In genomic region chr13:100438059-100438788, GRCh38 we compare ENCODE assay signal across 1 cellular context.
TF ChIP-seq lines count a peak whose summit lies in the region.

No MANE protein-coding gene starts in this region.

TF ChIP-seq in GM23338, 12 proteins besides CTCF, POLR2A, EP300 and RAD21 (continued from another document):
- TF ChIP-seq REST (IDR thresholded peaks at IDR 0.05; ENCODE audit: unreplicated experiment) (no peak), ETS1 (IDR thresholded peaks at IDR 0.05) (no peak), NANOG (IDR thresholded peaks at IDR 0.05; ENCODE audit: borderline replicate concordance) (no peak), ZNF462 (CRISPR knock-in tag; IDR thresholded peaks at IDR 0.05) (no peak), ZNF114 (CRISPR knock-in tag; IDR thresholded peaks at IDR 0.05) (no peak), JUNB (IDR thresholded peaks at IDR 0.05; ENCODE audit: unreplicated experiment) (no peak), CREB1 (CRISPR knock-in tag; IDR thresholded peaks at IDR 0.05; ENCODE audit: low read depth) (no peak), EZH2phosphoT487 (IDR thresholded peaks at IDR 0.05; ENCODE audit: unreplicated experiment) (no peak), STAT1 (IDR thresholded peaks at IDR 0.05; ENCODE audit: unreplicated experiment) (no peak), EZH2 (IDR thresholded peaks at IDR 0.05; ENCODE audit: low read depth, unreplicated experiment) (no peak)
